Comparison of ENCODE assay signal across 9 cellular contexts in the genomic region with DNA sequence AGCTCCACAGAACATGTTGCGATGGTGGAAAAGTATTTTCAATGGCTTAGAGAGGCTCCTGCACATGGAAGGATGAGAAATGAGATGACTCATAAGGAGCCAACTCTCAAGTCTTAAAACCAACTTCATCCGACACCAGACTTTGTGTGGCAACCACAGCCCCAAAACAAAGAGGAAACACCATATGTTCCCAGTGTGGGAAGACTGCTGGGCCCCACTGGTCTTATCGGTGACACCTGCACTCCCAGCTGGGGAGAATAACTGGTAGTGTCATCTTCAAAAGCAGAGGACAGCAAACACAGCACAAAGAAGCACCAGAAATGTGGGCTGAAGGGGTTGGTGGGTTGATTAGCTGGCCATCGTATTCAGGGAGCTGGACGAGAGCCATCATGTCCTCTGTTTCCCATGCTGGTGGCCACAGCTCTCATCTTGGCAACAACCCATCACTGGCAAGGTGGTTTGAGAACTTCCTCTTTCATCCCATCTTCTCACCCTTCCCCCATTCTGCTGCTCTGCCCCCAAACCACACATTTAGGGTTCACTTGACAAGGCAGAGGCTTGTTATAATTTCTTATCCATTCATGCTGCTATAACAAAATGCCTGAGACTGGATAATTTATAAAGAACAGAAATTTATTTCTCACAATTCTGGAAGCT. TPM values are rescaled to one million over a fixed set of nuclear protein-coding genes. Genes with fewer than 3 reads are reported as not detected.
DNase-seq lines count a peak whose midpoint lies in the region; ATAC-seq and TF ChIP-seq lines count a peak whose summit lies in the region.
"Had no signal": no experiment of that assay in that cellular context is flagged by ENCODE, and none has a peak within 500 bp of the region (broad histone marks: within the 10 kb centered on the region; RNA-seq: fewer than 3 reads in every experiment).

No MANE protein-coding gene starts in this region.

- ATAC-seq in GM18909 (IDR thresholded peaks at IDR 0.05; ENCODE audit: poor library complexity, unreplicated experiment) (peak; percentile 77), HG02678 (IDR thresholded peaks at IDR 0.05; ENCODE audit: unreplicated experiment) (peak; percentile 73)
- no peak for ATAC-seq in naive thymus-derived CD4-positive, alpha-beta T cell

- no peak overlapping the region for H3K4me3 Mint-ChIP-seq in naive thymus-derived CD4-positive, alpha-beta T cell

- H3K4me1 ChIP-seq in KMS-11 (ENCODE audit: low read depth, poor library complexity, severe bottlenecking) = peaks cover 62% of the 10 kb centered on the region
- H3K4me1 ChIP-seq in neuronal stem cell (ENCODE audit: control insufficient read depth in 2 of 2, insufficient read depth in 1 of 2, low read depth in 1 of 2, low read length in 2 of 2) = no peaks in the 10 kb centered on the region
- no peaks in the 10 kb centered on the region for H3K4me1 ChIP-seq in BE2C
- no peaks in the 10 kb centered on the region for H3K4me1 ChIP-seq in naive thymus-derived CD4-positive, alpha-beta T cell (ENCODE audit: control insufficient read depth in 2 of 2, insufficient read depth in 2 of 2, low read length in 2 of 2)

- no peaks in the 10 kb centered on the region for H4K20me1 ChIP-seq in KMS-11 (ENCODE audit: insufficient read depth)

- H3K36me3 ChIP-seq in KMS-11 (ENCODE audit: insufficient read depth) (no peaks in the 10 kb centered on the region), neuronal stem cell (replicated peaks in 1 of 2; ENCODE audit: control insufficient read depth in 2 of 2, insufficient read depth in 2 of 2, low read length in 2 of 2) (no peaks in the 10 kb centered on the region), BE2C (no peaks in the 10 kb centered on the region)
- no peaks in the 10 kb centered on the region for H3K36me3 ChIP-seq in naive thymus-derived CD4-positive, alpha-beta T cell (ENCODE audit: control insufficient read depth in 2 of 3, insufficient read depth in 3 of 3, low read length in 3 of 3)

- H3K9ac ChIP-seq in KMS-11 (peak overlapping the region; percentile 32; the same call in 1 of the 2 replicates), neuronal stem cell (ENCODE audit: low read depth, low read length, poor library complexity) (no peak overlapping the region)

- H2BK120ac ChIP-seq in neuronal stem cell (ENCODE audit: low read depth, low read length) = no peak overlapping the region

- no peak for TF ChIP-seq CTCF in KMS-11 (conservative IDR thresholded peaks at IDR 0.05; ENCODE audit: low read depth, low read length)
- TF ChIP-seq CTCF in BE2C (IDR thresholded peaks at IDR 0.05; ENCODE audit: low read depth, low read length) = no peak

- no peaks in the 10 kb centered on the region for H3K36me3 Mint-ChIP-seq in naive thymus-derived CD4-positive, alpha-beta T cell

- WGBS in neuronal stem cell (ENCODE audit: extremely low coverage in 2 of 2, insufficient read length in 2 of 2, insufficient replicate concordance in 1 of 2), 2 donors = no CpG with 5 or more reads among the region's 5 CpGs

- no peaks in the 10 kb centered on the region for H3K9me3 Mint-ChIP-seq in naive thymus-derived CD4-positive, alpha-beta T cell

- H3K18ac ChIP-seq in neuronal stem cell (ENCODE audit: low read length) = no peak overlapping the region

- no peaks in the 10 kb centered on the region for H3K79me2 ChIP-seq in KMS-11 (ENCODE audit: insufficient read depth, low read depth)

- H3K27ac ChIP-seq in KMS-11 = peak overlapping the region; percentile 92
- no peak overlapping the region for H3K27ac ChIP-seq in neuronal stem cell (replicated peaks; ENCODE audit: low read length)
- H3K27ac ChIP-seq in naive thymus-derived CD4-positive, alpha-beta T cell (ENCODE audit: low read depth, low read length) = no peak overlapping the region

- H3K27ac Mint-ChIP-seq in naive thymus-derived CD4-positive, alpha-beta T cell = no peak overlapping the region

- H3K14ac ChIP-seq in neuronal stem cell (ENCODE audit: low read length) = no peak overlapping the region

- peak overlapping the region; percentile 95 for H3K4me2 ChIP-seq in KMS-11
- no peak overlapping the region for H3K4me2 ChIP-seq in neuronal stem cell (ENCODE audit: insufficient read depth, low read length, poor library complexity, severe bottlenecking)

- no peak overlapping the region for H2BK15ac ChIP-seq in neuronal stem cell (ENCODE audit: low read length)

- H3K27me3 ChIP-seq in KMS-11 (ENCODE audit: insufficient read depth, low read depth) = no peaks in the 10 kb centered on the region
- H3K27me3 ChIP-seq in neuronal stem cell (ENCODE audit: control insufficient read depth in 3 of 3, insufficient read depth in 3 of 3, low read depth in 1 of 3, low read length in 3 of 3) = no peaks in the 10 kb centered on the region
- no peaks in the 10 kb centered on the region for H3K27me3 ChIP-seq in BE2C
- H3K27me3 ChIP-seq in naive thymus-derived CD4-positive, alpha-beta T cell (ENCODE audit: control insufficient read depth in 2 of 2, insufficient read depth in 2 of 2, low read length in 2 of 2) = no peaks in the 10 kb centered on the region

- H3K4ac ChIP-seq in neuronal stem cell (ENCODE audit: low read length) = no peak overlapping the region

- CTCF ChIA-PET in naive thymus-derived CD4-positive, alpha-beta T cell (lab: Charles Lee) = no interaction called here

- no peak overlapping the region for H2BK5ac ChIP-seq in neuronal stem cell (ENCODE audit: low read length)

- peak overlapping the region; percentile 68 for H4K8ac ChIP-seq in neuronal stem cell (ENCODE audit: low read depth, low read length)

- no peak for DNase-seq in neuronal stem cell (ENCODE audit: low spot score)
- no peak for DNase-seq in BE2C
- DNase-seq in naive thymus-derived CD4-positive, alpha-beta T cell = no peak
- DNase-seq in AML-193 (lab: John Stamatoyannopoulos, UW) = no peak
- DNase-seq: NCI-H2081 treated with DMSO at 0.1 percent for 48 hours, T-helper 9 cell had no signal

- H2AK5ac ChIP-seq in neuronal stem cell (ENCODE audit: low read depth, low read length) = no peak overlapping the region

- no peak overlapping the region for H3K23ac ChIP-seq in neuronal stem cell (ENCODE audit: low read depth, low read length, poor library complexity)

- POLR2A ChIA-PET in naive thymus-derived CD4-positive, alpha-beta T cell (lab: Charles Lee) = no interaction called here

- H3K79me1 ChIP-seq in neuronal stem cell (ENCODE audit: low read depth, low read length) = no peaks in the 10 kb centered on the region

- no peak overlapping the region for H3K4me3 ChIP-seq in KMS-11 (IDR thresholded peaks at IDR 0.05; ENCODE audit: insufficient read depth, low read depth, low read length)
- no peak overlapping the region for H3K4me3 ChIP-seq in neuronal stem cell (ENCODE audit: low read length in 2 of 2)
- no peak overlapping the region for H3K4me3 ChIP-seq in BE2C (ENCODE audit: low read depth, low read length)
- H3K4me3 ChIP-seq in naive thymus-derived CD4-positive, alpha-beta T cell (ENCODE audit: low read length) = no peak overlapping the region

- intact Hi-C loops in naive thymus-derived CD4-positive, alpha-beta T cell (cut with micrococcal nuclease) = no loop called here

- H3K9me3 ChIP-seq in neuronal stem cell (replicated peaks in 1 of 2; ENCODE audit: control insufficient read depth in 2 of 2, insufficient read depth in 1 of 2, low read depth in 1 of 2, low read length in 2 of 2) = no peaks in the 10 kb centered on the region
- no peaks in the 10 kb centered on the region for H3K9me3 ChIP-seq in BE2C
- H3K9me3 ChIP-seq in naive thymus-derived CD4-positive, alpha-beta T cell (ENCODE audit: control insufficient read depth in 2 of 3, low read length in 3 of 3) = no peaks in the 10 kb centered on the region

- no peak overlapping the region for H4K91ac ChIP-seq in neuronal stem cell (ENCODE audit: low read depth, low read length, poor library complexity)

- no peak overlapping the region for H2BK12ac ChIP-seq in neuronal stem cell (ENCODE audit: low read length)

- no peak overlapping the region for H2AFZ ChIP-seq in KMS-11 (ENCODE audit: low read depth)
- H2AFZ ChIP-seq in neuronal stem cell (ENCODE audit: low read length) = no peak overlapping the region

- no peaks in the 10 kb centered on the region for H3K4me1 Mint-ChIP-seq in naive thymus-derived CD4-positive, alpha-beta T cell

- peaks cover 8 to 41% (median 23%) of the 10 kb centered on the region in 5 donors for H3K27me3 Mint-ChIP-seq in naive thymus-derived CD4-positive, alpha-beta T cell

RNA-seq across cellular contexts. Expression of gene TASP1, which starts 46.0 kb away (rescaled TPM):
- 4.7 TPM for polyA plus RNA-seq in neuronal stem cell (2013, experiment 1 of 2)
- 3.5 TPM for polyA plus RNA-seq in neuronal stem cell (2013, experiment 2 of 2)
- 4.3 TPM for polyA plus RNA-seq in BE2C (2012; ENCODE audit: insufficient read depth, insufficient read length, low read depth)
- total RNA-seq in naive thymus-derived CD4-positive, alpha-beta T cell = 10 to 100 TPM; 10.6 to 14.3 (median 13.3) TPM
- 10 to 100 TPM; 12.3 to 19.3 TPM for polyA plus RNA-seq in naive thymus-derived CD4-positive, alpha-beta T cell
